In genomic region chr1:15324867-15325335, GRCh38 we compare ENCODE assay signal across 29 cellular contexts.
"Had no signal": no experiment of that assay in that cellular context is flagged by ENCODE, and none has a peak within 500 bp of the region (broad histone marks: within the 10 kb centered on the region; RNA-seq: fewer than 3 reads in every experiment).

No MANE protein-coding gene starts in this region.

- H3K79me2 ChIP-seq: parathyroid adenoma had no signal

- H3K36me3 ChIP-seq: ascending aorta, gastroesophageal sphincter, left lung, sigmoid colon, suprapubic skin, tibial artery had no signal

- H3K4me1 Mint-ChIP-seq: naive B cell had no signal

- H3K27ac ChIP-seq: ascending aorta, gastroesophageal sphincter, left lung, parathyroid adenoma, psoas muscle, sigmoid colon, suprapubic skin, tibial artery, VCaP had no signal

- DNase-seq: activated CD4-positive, alpha-beta memory T cell treated with anti-CD3 and anti-CD28 coated beads for 36 hours; activated CD4-positive, alpha-beta T cell treated with anti-CD3 and anti-CD28 coated beads, Interleukin-2, amount 10 ng/mL, durations not matched to agents 24 days and 14 days; activated CD4-positive, CD25-positive, alpha-beta regulatory T cell treated with anti-CD3 and anti-CD28 coated beads, Interleukin-2, amount 50 U/mL, for 72 hours; activated CD8-positive, alpha-beta memory T cell treated with anti-CD3 and anti-CD28 coated beads, Interleukin-2, amount 50 U/mL, for 4 hours; activated effector memory CD4-positive, alpha-beta T cell treated with anti-CD3 and anti-CD28 coated beads, Interleukin-2, amount 50 U/mL, for 16 hours; activated naive CD4-positive, alpha-beta T cell treated with anti-CD3 and anti-CD28 coated beads for 36 hours; activated naive CD8-positive, alpha-beta T cell treated with anti-CD3 and anti-CD28 coated beads for 36 hours; activated T-cell treated with anti-CD3 and anti-CD28 coated beads, Interleukin-2, amount 50 U/mL, for 1 hour; caudate nucleus; cortex of kidney; head of caudate nucleus; kidney glomerular epithelial cell; left lung; naive B cell; occipital lobe; psoas muscle; sigmoid colon; stimulated activated naive CD4-positive, alpha-beta T cell; T-helper 1 cell; tibial artery had no signal

- H3K36me3 Mint-ChIP-seq: activated CD4-positive, alpha-beta memory T cell treated with anti-CD3 and anti-CD28 coated beads for 36 hours; activated naive CD8-positive, alpha-beta T cell treated with anti-CD3 and anti-CD28 coated beads for 36 hours had no signal

- H3K4me3 Mint-ChIP-seq: activated CD4-positive, alpha-beta memory T cell treated with anti-CD3 and anti-CD28 coated beads for 36 hours; activated CD4-positive, alpha-beta T cell treated with anti-CD3 and anti-CD28 coated beads, Interleukin-2, amount 10 ng/mL, durations not matched to agents 24 days and 14 days; activated naive CD4-positive, alpha-beta T cell treated with anti-CD3 and anti-CD28 coated beads for 36 hours; activated naive CD8-positive, alpha-beta T cell treated with anti-CD3 and anti-CD28 coated beads for 36 hours; activated T-helper 1 cell treated with anti-CD3 and anti-CD28 coated beads, Interleukin-12 subunit alpha, Interleukin-12 subunit beta, Interleukin-2, Interleukin-4 antibody, amounts not matched to agents 30 ng/mL and 10 ng/mL and 1 ng/mL, durations not matched to agents 14 hours and 24 hours and 36 hours; naive B cell; neural crest cell; T-helper 2 cell treated with Interferon-gamma antibody and Interleukin-4, amounts not matched to agents 5 μg/mL and 100 μg/mL, for 36 hours had no signal

- H3K9me3 ChIP-seq: ascending aorta, sigmoid colon, suprapubic skin had no signal

- H2AFZ ChIP-seq: parathyroid adenoma had no signal

- H3K27ac Mint-ChIP-seq: activated CD4-positive, alpha-beta memory T cell treated with anti-CD3 and anti-CD28 coated beads for 36 hours; activated naive CD4-positive, alpha-beta T cell treated with anti-CD3 and anti-CD28 coated beads for 36 hours; activated naive CD8-positive, alpha-beta T cell treated with anti-CD3 and anti-CD28 coated beads for 36 hours; activated T-helper 1 cell treated with anti-CD3 and anti-CD28 coated beads, Interleukin-12 subunit alpha, Interleukin-12 subunit beta, Interleukin-2, Interleukin-4 antibody, amounts not matched to agents 30 ng/mL and 10 ng/mL and 1 ng/mL, durations not matched to agents 14 hours and 24 hours and 36 hours; T-helper 2 cell treated with Interferon-gamma antibody and Interleukin-4, amounts not matched to agents 5 μg/mL and 100 μg/mL, for 36 hours had no signal

- H3K27me3 ChIP-seq: ascending aorta, gastroesophageal sphincter, sigmoid colon, suprapubic skin had no signal

- H3K4me3 ChIP-seq: ascending aorta, gastroesophageal sphincter, left lung, lung, psoas muscle, sigmoid colon, suprapubic skin, tibial artery had no signal

- ATAC-seq: gastroesophageal sphincter, left lung, psoas muscle had no signal

- H3K9ac ChIP-seq: parathyroid adenoma had no signal
